ENCODE assay signal across 1 cellular context in genomic region chr10:102394801-102395676, GRCh38.
TF ChIP-seq lines count a peak whose summit lies in the region.

No MANE protein-coding gene starts in this region.

TF ChIP-seq in HepG2, 621 proteins besides CTCF, POLR2A, EP300 and RAD21 (continued from another document and continues in another):
- no peak for TF ChIP-seq CSRNP1 (CRISPR knock-in tag; IDR thresholded peaks at IDR 0.05)
- no peak; the same call in 1 of the 2 replicates for TF ChIP-seq MEIS2 (CRISPR knock-in tag; IDR thresholded peaks at IDR 0.05)
- no peak for TF ChIP-seq SALL1 (CRISPR knock-in tag; IDR thresholded peaks at IDR 0.05)
- no peak for TF ChIP-seq CC2D1A (CRISPR knock-in tag; IDR thresholded peaks at IDR 0.05)
- no peak; the same call in 1 of the 2 replicates for TF ChIP-seq MXD1 (CRISPR knock-in tag; IDR thresholded peaks at IDR 0.05)
- TF ChIP-seq ATF5 (CRISPR knock-in tag; IDR thresholded peaks at IDR 0.05; ENCODE audit: low read depth) = no peak
- TF ChIP-seq NRL (CRISPR knock-in tag; IDR thresholded peaks at IDR 0.05; ENCODE audit: borderline replicate concordance) = peak; percentile 79
- TF ChIP-seq XBP1 (CRISPR knock-in tag; IDR thresholded peaks at IDR 0.05) = no peak
- no peak for TF ChIP-seq ZKSCAN5 (CRISPR knock-in tag; IDR thresholded peaks at IDR 0.05)
- TF ChIP-seq LBX2 (CRISPR knock-in tag; IDR thresholded peaks at IDR 0.05; ENCODE audit: borderline replicate concordance) = no peak
- no peak for TF ChIP-seq SNAI1 (CRISPR knock-in tag; IDR thresholded peaks at IDR 0.05; ENCODE audit: borderline replicate concordance)
- no peak for TF ChIP-seq THAP9 (CRISPR knock-in tag; IDR thresholded peaks at IDR 0.05; ENCODE audit: borderline replicate concordance)
- TF ChIP-seq SIN3A (IDR thresholded peaks at IDR 0.05; ENCODE audit: borderline replicate concordance, low read depth, low read length) = peak; percentile 74; the same call in 1 of the 2 replicates
- no peak for TF ChIP-seq FOXP1 (IDR thresholded peaks at IDR 0.05)
- no peak for TF ChIP-seq FOXP1 (CRISPR knock-in tag; IDR thresholded peaks at IDR 0.05)
- no peak for TF ChIP-seq SNAPC4 (CRISPR knock-in tag; IDR thresholded peaks at IDR 0.05)
- no peak for TF ChIP-seq IRF2 (CRISPR knock-in tag; IDR thresholded peaks at IDR 0.05)
- TF ChIP-seq ARID3A (IDR thresholded peaks at IDR 0.05; ENCODE audit: low read depth, low read length) = no peak
- TF ChIP-seq ZNF639 (CRISPR knock-in tag; conservative IDR thresholded peaks at IDR 0.05) = no peak
- TF ChIP-seq ATF2 (CRISPR knock-in tag; IDR thresholded peaks at IDR 0.05) = no peak; the same call in 1 of the 2 replicates
- TF ChIP-seq ZSCAN22 (CRISPR knock-in tag; IDR thresholded peaks at IDR 0.05) = no peak
- no peak for TF ChIP-seq HOXA7 (CRISPR knock-in tag; IDR thresholded peaks at IDR 0.05)
- no peak for TF ChIP-seq TFDP1 (CRISPR knock-in tag; IDR thresholded peaks at IDR 0.05; ENCODE audit: borderline replicate concordance)
- no peak for TF ChIP-seq NAIF1 (CRISPR knock-in tag; IDR thresholded peaks at IDR 0.05; ENCODE audit: borderline replicate concordance)
- TF ChIP-seq ARNTL (CRISPR knock-in tag; IDR thresholded peaks at IDR 0.05) = no peak
- TF ChIP-seq SMAD3 (CRISPR knock-in tag; IDR thresholded peaks at IDR 0.05) = no peak
- peak; percentile 16; the same call in 1 of the 2 replicates for TF ChIP-seq PHF8 (CRISPR knock-in tag; IDR thresholded peaks at IDR 0.05)
- no peak for TF ChIP-seq ZNF574 (CRISPR knock-in tag; IDR thresholded peaks at IDR 0.05)
- no peak for TF ChIP-seq RCOR2 (CRISPR knock-in tag; IDR thresholded peaks at IDR 0.05)
- TF ChIP-seq ISL2 (CRISPR knock-in tag; IDR thresholded peaks at IDR 0.05) = 0 out of 2 replicates have a peak, but pooled peaks have one; percentile 26
- TF ChIP-seq HIVEP1 (CRISPR knock-in tag; IDR thresholded peaks at IDR 0.05) = peak; percentile 90
- TF ChIP-seq FOXK2 (IDR thresholded peaks at IDR 0.05) = no peak
- no peak for TF ChIP-seq NR3C1 (CRISPR knock-in tag; IDR thresholded peaks at IDR 0.05)
- no peak for TF ChIP-seq TCF7L2 (IDR thresholded peaks at IDR 0.05; ENCODE audit: low read depth, low read length)
- no peak for TF ChIP-seq ZBTB34 (CRISPR knock-in tag; IDR thresholded peaks at IDR 0.05)
